In the genomic region with DNA sequence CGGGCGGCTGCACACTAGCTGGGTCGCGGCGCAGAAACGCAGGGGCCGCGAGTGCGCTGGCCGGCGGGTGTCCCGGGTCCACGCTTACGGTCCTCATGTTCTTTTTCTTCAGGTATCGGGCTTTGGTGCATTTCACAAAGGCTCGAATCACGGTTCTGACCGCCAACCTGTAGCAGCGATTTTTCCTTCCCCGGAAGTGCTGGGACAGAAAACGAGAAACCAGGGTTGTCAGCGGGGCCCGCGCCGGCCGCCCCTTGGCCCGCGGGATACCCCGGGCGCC, we compare ENCODE assay signal across 8 cellular contexts. TPM values are rescaled to one million over a fixed set of nuclear protein-coding genes. Genes with fewer than 3 reads are reported as not detected.
DNase-seq lines count a peak whose midpoint lies in the region; ATAC-seq and TF ChIP-seq lines count a peak whose summit lies in the region.

No MANE protein-coding gene starts in this region.

- H3K79me2 ChIP-seq in mammary epithelial cell (ENCODE audit: insufficient read depth, low read length), result peaks cover 68% of the 10 kb centered on the region

- H3K36me3 Mint-ChIP-seq in CD4-positive, alpha-beta memory T cell, result peaks cover 21 to 40% of the 10 kb centered on the region in 2 donors

- POLR2A ChIA-PET in CD4-positive, alpha-beta memory T cell (lab: Charles Lee; ENCODE audit: partially characterized antibody), result interaction anchor here (0.6 to 6.1 kb wide), 9 partner anchors 8 to 512 kb away, joined by 3 to 74 read pairs (median 3); partner anchors contain the start of genes AURKAIP1 and CCNL2

- H3K4me3 ChIP-seq in CD4-positive, alpha-beta memory T cell (ENCODE audit: low read length in 2 of 2), result peak overlapping the region; percentile 76 to 95
- H3K4me3 ChIP-seq in mammary epithelial cell (replicated peaks in 1 of 3; ENCODE audit: insufficient read depth in 1 of 3, low read depth in 2 of 3, low read length in 3 of 3) (peak overlapping the region; percentile 59 to 100 (median 99)), mucosa of descending colon (peak overlapping the region; percentile 91)

- peaks cover 26% of the 10 kb centered on the region for H3K36me3 ChIP-seq in CD4-positive, alpha-beta memory T cell (ENCODE audit: insufficient read depth, low read length)
- H3K36me3 ChIP-seq in mammary epithelial cell (ENCODE audit: insufficient read depth, low read length) (peaks cover 17% of the 10 kb centered on the region), mucosa of descending colon (ENCODE audit: low read depth) (no peaks in the 10 kb centered on the region)

- H3K27me3 ChIP-seq in CD4-positive, alpha-beta memory T cell (ENCODE audit: insufficient read depth, low read length), result no peaks in the 10 kb centered on the region
- H3K27me3 ChIP-seq in mammary epithelial cell (ENCODE audit: insufficient read depth, low read length), result no peaks in the 10 kb centered on the region

- intact Hi-C loops in CD4-positive, alpha-beta memory T cell (cut with micrococcal nuclease), result loop anchor here (1.0 kb wide), 3 partner anchors 7 to 65 kb away; partner anchors contain the start of genes ATAD3B, AURKAIP1 and CCNL2
- intact Hi-C loops in mammary epithelial cell (cut with micrococcal nuclease) (loop anchor here (2.0 kb wide), 1 partner anchor 34 kb away; no protein-coding TSS in a partner anchor), mucosa of descending colon (cut with DNase I, micrococcal nuclease) (no loop called here)

- no peak for DNase-seq in CD4-positive, alpha-beta memory T cell
- no peak for DNase-seq in mammary epithelial cell
- DNase-seq in mucosa of descending colon, result no peak
- DNase-seq in NOMO-1 treated with DMSO at 0.1 percent for 48 hours (lab: John Stamatoyannopoulos, UW; ENCODE audit: unreplicated experiment), result no peak
- no peak for DNase-seq in cerebellar cortex (ENCODE audit: low spot score)
- DNase-seq in NCI-H2196 treated with DMSO at 0.1 percent for 48 hours (lab: John Stamatoyannopoulos, UW; ENCODE audit: unreplicated experiment), result no peak
- DNase-seq in NCI-H2171 (lab: John Stamatoyannopoulos, UW), result no peak

- peak overlapping the region; percentile 93 for H3K27ac ChIP-seq in CD4-positive, alpha-beta memory T cell (ENCODE audit: low read depth, low read length)
- peak overlapping the region; percentile 57 for H3K27ac ChIP-seq in mammary epithelial cell (ENCODE audit: insufficient read depth, low read depth, low read length)

- H3K27me3 Mint-ChIP-seq in CD4-positive, alpha-beta memory T cell, result no peaks in the 10 kb centered on the region

- H3K4me2 ChIP-seq in mammary epithelial cell (ENCODE audit: insufficient read depth, low read depth, low read length), result peak overlapping the region; percentile 100

- H3K9me3 Mint-ChIP-seq in CD4-positive, alpha-beta memory T cell, result peaks cover 0 to 3% (median 0%) of the 10 kb centered on the region in 8 donors

- H3K27ac Mint-ChIP-seq in CD4-positive, alpha-beta memory T cell, result peak overlapping the region; percentile 80 to 97 (median 93)

- H3K9ac ChIP-seq in mammary epithelial cell (ENCODE audit: insufficient read depth, low read length), result peak overlapping the region; percentile 72

- 0% methylated on average over 10 of the region's 30 CpGs for WGBS in mammary epithelial cell (ENCODE audit: low coverage, missing lambda C conversion rate)

- H2AFZ ChIP-seq in mammary epithelial cell (ENCODE audit: low read depth, low read length), result peak overlapping the region; percentile 90

- no TSS peak for BruUV-seq in mammary epithelial cell (replicated peaks; lab: Mats Ljungman, UMichigan)

- TF ChIP-seq CTCF in mammary epithelial cell (conservative IDR thresholded peaks at IDR 0.05 in 1 of 2, IDR thresholded peaks at IDR 0.05 in 1 of 2; ENCODE audit: extremely low read depth in 1 of 2, insufficient read depth in 1 of 2, low read depth in 1 of 2, low read length in 2 of 2) (no peak), mucosa of descending colon (IDR thresholded peaks at IDR 0.05) (no peak)

- peak overlapping the region; percentile 90 to 96 (median 94) for H3K4me3 Mint-ChIP-seq in CD4-positive, alpha-beta memory T cell

- in situ Hi-C loops in mammary epithelial cell (cut with MboI; ENCODE audit: low sequenced_read_pairs in 2 of 2), result no loop called here

- peaks cover 30% of the 10 kb centered on the region for H3K4me1 ChIP-seq in CD4-positive, alpha-beta memory T cell (ENCODE audit: insufficient read depth, low read length)
- H3K4me1 ChIP-seq in mammary epithelial cell (ENCODE audit: insufficient read depth, low read length) (peaks cover 19% of the 10 kb centered on the region), mucosa of descending colon (ENCODE audit: low read depth) (peaks cover 14% of the 10 kb centered on the region)

- no peaks in the 10 kb centered on the region for H3K9me3 ChIP-seq in CD4-positive, alpha-beta memory T cell (ENCODE audit: control insufficient read depth in 1 of 2, low read length in 2 of 2)
- no peaks in the 10 kb centered on the region for H3K9me3 ChIP-seq in mammary epithelial cell (replicated peaks; ENCODE audit: insufficient read depth, low read length)
- no peaks in the 10 kb centered on the region for H3K9me3 ChIP-seq in mucosa of descending colon

- peaks cover 13 to 54% (median 36%) of the 10 kb centered on the region in 4 donors for H3K4me1 Mint-ChIP-seq in CD4-positive, alpha-beta memory T cell

- ATAC-seq in HG03354 (IDR thresholded peaks at IDR 0.05; ENCODE audit: poor library complexity, severe bottlenecking, unreplicated experiment), result peak; percentile 25
- peak; percentile 21 for ATAC-seq in mucosa of descending colon

- CTCF ChIA-PET in CD4-positive, alpha-beta memory T cell (lab: Charles Lee; ENCODE audit: partially characterized antibody), result interaction anchor here (1.0 to 1.3 kb wide), 2 partner anchors 8 to 35 kb away, joined by 3 to 4 read pairs; partner anchors contain the start of gene CCNL2
- CTCF ChIA-PET in mammary epithelial cell (lab: Charles Lee; ENCODE audit: low non-redundant PET), result no interaction called here

- H4K20me1 ChIP-seq in mammary epithelial cell (ENCODE audit: insufficient read depth, low read length), result no peaks in the 10 kb centered on the region

- dilution Hi-C loops in mammary epithelial cell (cut with HindIII; ENCODE audit: low sequenced_read_pairs), result no loop called here

RNA-seq across cellular contexts. Expression of gene MRPL20, which starts 0.3 kb away (rescaled TPM):
- total RNA-seq in CD4-positive, alpha-beta memory T cell, result 100 to 1,000 TPM; 119 to 123 TPM
- polyA plus RNA-seq in CD4-positive, alpha-beta memory T cell, result 100 to 1,000 TPM; 171 to 202 TPM
- total RNA-seq in mammary epithelial cell (100 to 1,000 TPM in 1 of 2 donors, 10 to 100 TPM in 1; 56.7 to 115 TPM), mucosa of descending colon (100 to 1,000 TPM in 2 of 3 donors, 10 to 100 TPM in 1; 75.7 to 106 (median 105) TPM)
- 157 TPM for polyA plus RNA-seq in mammary epithelial cell
- polyA minus RNA-seq in mammary epithelial cell, result 119 TPM

RNA-seq across cellular contexts. Expression of gene CCNL2, which starts 7.6 kb away (rescaled TPM):
- 100 to 1,000 TPM; 388 to 394 TPM for total RNA-seq in CD4-positive, alpha-beta memory T cell
- 10 to 100 TPM; 18.3 to 36.6 TPM for polyA plus RNA-seq in CD4-positive, alpha-beta memory T cell
- 100 to 1,000 TPM; 103 to 140 TPM for total RNA-seq in mammary epithelial cell
- 64.9 TPM for polyA plus RNA-seq in mammary epithelial cell
- polyA minus RNA-seq in mammary epithelial cell, result 21.9 TPM
- total RNA-seq in mucosa of descending colon, result 100 to 1,000 TPM; 123 to 172 (median 151) TPM

RNA-seq across cellular contexts. Expression of gene ANKRD65, which starts 14.3 kb away (rescaled TPM):
- not detected for total RNA-seq in CD4-positive, alpha-beta memory T cell
- not detected for polyA plus RNA-seq in CD4-positive, alpha-beta memory T cell
- total RNA-seq in mammary epithelial cell (1 to 10 TPM; 3.1 to 7.5 TPM), mucosa of descending colon (10 to 100 TPM in 1 of 3 donors, 1 to 10 TPM in 1, under 1 TPM in 1; 0.81 to 11.3 (median 1.9) TPM)
- 3.6 TPM for polyA plus RNA-seq in mammary epithelial cell
- 9.3 TPM for polyA minus RNA-seq in mammary epithelial cell

RNA-seq across cellular contexts. Expression of gene VWA1, which starts 28.7 kb away (rescaled TPM):
- total RNA-seq in CD4-positive, alpha-beta memory T cell, result not detected
- polyA plus RNA-seq in CD4-positive, alpha-beta memory T cell, result not detected
- total RNA-seq in mammary epithelial cell, result 10 to 100 TPM; 11.3 to 27.3 TPM
- polyA plus RNA-seq in mammary epithelial cell, result 4.2 TPM
- 1.2 TPM for polyA minus RNA-seq in mammary epithelial cell
- total RNA-seq in mucosa of descending colon, result 10 to 100 TPM; 38.5 to 89.4 (median 74.3) TPM

RNA-seq across cellular contexts. Expression of gene AURKAIP1, which starts 31.8 kb away (rescaled TPM):
- 10 to 100 TPM; 60.4 to 72.7 TPM for total RNA-seq in CD4-positive, alpha-beta memory T cell
- 100 to 1,000 TPM; 159 to 179 TPM for polyA plus RNA-seq in CD4-positive, alpha-beta memory T cell
- total RNA-seq in mammary epithelial cell (100 to 1,000 TPM in 1 of 2 donors, 10 to 100 TPM in 1; 85.0 to 167 TPM), mucosa of descending colon (100 to 1,000 TPM; 150 to 180 (median 177) TPM)
- polyA plus RNA-seq in mammary epithelial cell, result 125 TPM
- polyA minus RNA-seq in mammary epithelial cell, result 47.4 TPM

Comparison
In these comparisons a context has a peak if more than half of its experiments do, and no peak if none do; other contexts are left out.
1. intact Hi-C loops: an anchor here in CD4-positive, alpha-beta memory T cell (1.0 kb wide) and mammary epithelial cell (2.0 kb wide); none called in mucosa of descending colon.